19 cellular contexts compared by ENCODE assay signal in genomic region chr12:56995930-56996496, GRCh38. TPM values are rescaled to one million over a fixed set of nuclear protein-coding genes. Genes with fewer than 3 reads are reported as not detected.
"Had no signal": no experiment of that assay in that cellular context is flagged by ENCODE, and none has a peak within 500 bp of the region (broad histone marks: within the 10 kb centered on the region; RNA-seq: fewer than 3 reads in every experiment).

No MANE protein-coding gene starts in this region.

- FAIRE-seq: astrocyte, urothelium cell line had no signal

- H3K9me3 Mint-ChIP-seq: activated naive CD8-positive, alpha-beta T cell treated with anti-CD3 and anti-CD28 coated beads, Interleukin-2, amount 50 U/mL, for 24 hours; activated T-helper 1 cell treated with anti-CD3 and anti-CD28 coated beads, Interleukin-12 subunit alpha, Interleukin-12 subunit beta, Interleukin-2, Interleukin-4 antibody, amounts not matched to agents 30 ng/mL and 10 ng/mL and 1 ng/mL, durations not matched to agents 14 hours and 24 hours and 36 hours; effector memory CD8-positive, alpha-beta T cell; natural killer cell; stimulated activated naive CD8-positive, alpha-beta T cell treated with anti-CD3 and anti-CD28 coated beads, Interleukin-15, amount 100 ng/mL, for 72 hours had no signal

- H3K27me3 Mint-ChIP-seq: activated naive CD8-positive, alpha-beta T cell treated with anti-CD3 and anti-CD28 coated beads, Interleukin-2, amount 50 U/mL, for 24 hours; effector memory CD8-positive, alpha-beta T cell; stimulated activated naive CD8-positive, alpha-beta T cell treated with anti-CD3 and anti-CD28 coated beads, Interleukin-15, amount 100 ng/mL, for 72 hours had no signal

- H3K27me3 ChIP-seq: cardiac muscle cell, testis had no signal

- H3K4me3 ChIP-seq: cardiac muscle cell, testis had no signal

- H3K27ac Mint-ChIP-seq: activated naive CD8-positive, alpha-beta T cell treated with anti-CD3 and anti-CD28 coated beads, Interleukin-2, amount 50 U/mL, for 24 hours; activated T-helper 1 cell treated with anti-CD3 and anti-CD28 coated beads, Interleukin-12 subunit alpha, Interleukin-12 subunit beta, Interleukin-2, Interleukin-4 antibody, amounts not matched to agents 30 ng/mL and 10 ng/mL and 1 ng/mL, durations not matched to agents 14 hours and 24 hours and 36 hours; effector memory CD8-positive, alpha-beta T cell; natural killer cell had no signal

- ATAC-seq: activated naive CD8-positive, alpha-beta T cell treated with anti-CD3 and anti-CD28 coated beads, Interleukin-2, amount 50 U/mL, for 24 hours; effector memory CD8-positive, alpha-beta T cell; left colon; natural killer cell; SK-N-SH treated with all-trans-retinoic acid at 6 μM for 48 hours; stimulated activated naive CD8-positive, alpha-beta T cell treated with anti-CD3 and anti-CD28 coated beads, Interleukin-15, amount 100 ng/mL, for 72 hours had no signal

- H3K4me3 Mint-ChIP-seq: activated naive CD8-positive, alpha-beta T cell treated with anti-CD3 and anti-CD28 coated beads, Interleukin-2, amount 50 U/mL, for 24 hours; activated T-helper 1 cell treated with anti-CD3 and anti-CD28 coated beads, Interleukin-12 subunit alpha, Interleukin-12 subunit beta, Interleukin-2, Interleukin-4 antibody, amounts not matched to agents 30 ng/mL and 10 ng/mL and 1 ng/mL, durations not matched to agents 14 hours and 24 hours and 36 hours; effector memory CD8-positive, alpha-beta T cell; natural killer cell; stimulated activated naive CD8-positive, alpha-beta T cell treated with anti-CD3 and anti-CD28 coated beads, Interleukin-15, amount 100 ng/mL, for 72 hours had no signal

- H3K27ac ChIP-seq: cardiac muscle cell, testis had no signal

- DNase-seq: activated CD4-positive, alpha-beta T cell treated with anti-CD3 and anti-CD28 coated beads, Interleukin-2, amount 50 U/mL, for 1 hour; activated naive CD4-positive, alpha-beta T cell treated with Interleukin-2 at 50 U/mL for 16 hours; activated naive CD8-positive, alpha-beta T cell treated with anti-CD3 and anti-CD28 coated beads, Interleukin-2, amount 50 U/mL, for 24 hours; cortex of kidney; effector memory CD8-positive, alpha-beta T cell; erythroblast; hypothalamus; left colon; natural killer cell; stimulated activated CD4-positive, alpha-beta T cell treated with anti-CD3 and anti-CD28 coated beads, Interleukin-4, amount 100 ng/mL, for 1 hour; stimulated activated naive CD8-positive, alpha-beta T cell treated with anti-CD3 and anti-CD28 coated beads, Interleukin-15, amount 100 ng/mL, for 72 hours; testis had no signal

- H3K9me3 ChIP-seq: testis had no signal

- H3K36me3 Mint-ChIP-seq: natural killer cell had no signal

RNA-seq across cellular contexts. Expression of gene TAC3, which starts 20.3 kb away (rescaled TPM):
- total RNA-seq: natural killer cell, omental fat pad, pulmonary artery endothelial cell had no signal

RNA-seq across cellular contexts. Expression of gene MYO1A, which starts 53.9 kb away (rescaled TPM):
- total RNA-seq: cardiac muscle cell had no signal
